In the genomic region with DNA sequence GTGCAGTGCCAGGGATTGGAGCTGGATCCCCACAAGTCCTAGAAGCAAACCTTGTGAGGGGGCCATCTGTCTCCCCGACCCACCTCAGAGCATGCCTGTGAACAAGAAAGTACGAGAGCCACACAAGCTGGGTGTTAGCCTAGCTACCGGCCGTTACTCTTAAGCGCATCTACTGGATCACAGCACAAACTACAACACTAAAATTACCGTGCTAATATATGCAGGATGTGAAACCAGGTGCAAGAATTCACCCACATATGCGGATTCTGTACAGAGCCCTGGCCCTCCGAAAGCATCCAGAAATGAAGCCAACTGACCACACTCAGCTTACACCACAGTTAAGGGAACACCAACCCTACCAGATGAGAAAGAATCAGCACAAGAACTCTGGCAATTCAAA, we compare ENCODE assay signal across 25 cellular contexts. TPM values are rescaled to one million over a fixed set of nuclear protein-coding genes. Genes with fewer than 3 reads are reported as not detected.
DNase-seq lines count a peak whose midpoint lies in the region; ATAC-seq and TF ChIP-seq lines count a peak whose summit lies in the region.
"Had no signal": no experiment of that assay in that cellular context is flagged by ENCODE, and none has a peak within 500 bp of the region (broad histone marks: within the 10 kb centered on the region; RNA-seq: fewer than 3 reads in every experiment).

No MANE protein-coding gene starts in this region.

- DNase-seq in GM12864 (ENCODE audit: low read depth) = peak; percentile 24
- DNase-seq in activated B cell treated with CpG ODN at 0.5 μM for 24 hours = no peak
- no peak for DNase-seq in activated naive CD8-positive, alpha-beta T cell treated with anti-CD3 and anti-CD28 coated beads, Interleukin-2, amount 50 U/mL, for 24 hours
- DNase-seq in A673 (ENCODE audit: low spot score) = no peak
- DNase-seq in dermis blood vessel endothelial cell = no peak
- DNase-seq in Right ventricle myocardium inferior (ENCODE audit: missing footprints) = no peak
- DNase-seq: ACHN; activated CD4-positive, CD25-positive, alpha-beta regulatory T cell; DMS53; HCEC 1CT; NCI-H1436; NCI-H774; nucleus accumbens; stimulated activated naive CD4-positive, alpha-beta T cell had no signal

- H3K27me3 Mint-ChIP-seq in activated B cell treated with CpG ODN at 0.5 μM for 24 hours = no peaks in the 10 kb centered on the region
- no peaks in the 10 kb centered on the region for H3K27me3 Mint-ChIP-seq in activated naive CD8-positive, alpha-beta T cell treated with anti-CD3 and anti-CD28 coated beads, Interleukin-2, amount 50 U/mL, for 24 hours
- H3K27me3 Mint-ChIP-seq: activated T-helper 17 cell treated with anti-CD3 and anti-CD28 coated beads, Interleukin-2, amount 50 U/mL, for 72 hours had no signal

- peak; percentile 66 for ATAC-seq in GM19467 (IDR thresholded peaks at IDR 0.05; ENCODE audit: unreplicated experiment)
- peak; percentile 99 for ATAC-seq in HG02885 (IDR thresholded peaks at IDR 0.05; ENCODE audit: poor library complexity, unreplicated experiment)
- ATAC-seq in activated B cell treated with CpG ODN at 0.5 μM for 24 hours (ENCODE audit: low read depth) = no peak
- ATAC-seq in activated naive CD8-positive, alpha-beta T cell treated with anti-CD3 and anti-CD28 coated beads, Interleukin-2, amount 50 U/mL, for 24 hours = no peak
- ATAC-seq in Right ventricle myocardium inferior = no peak
- ATAC-seq: activated T-helper 17 cell treated with anti-CD3 and anti-CD28 coated beads, Interleukin-2, amount 50 U/mL, for 72 hours; esophagus mucosa; left lobe of liver had no signal

- no peaks in the 10 kb centered on the region for H3K9me3 ChIP-seq in A673 (ENCODE audit: low read depth, low read length, poor library complexity, severe bottlenecking)
- H3K9me3 ChIP-seq: right atrium auricular region had no signal

- POLR2A ChIA-PET in activated B cell treated with CpG ODN at 0.5 μM for 24 hours (lab: Charles Lee) = interaction anchor here (0.9 to 1.2 kb wide), 2 partner anchors 19 to 78 kb away, joined by 3 to 4 read pairs; no protein-coding TSS in a partner anchor
- POLR2A ChIA-PET in A673 (lab: Charles Lee; ENCODE audit: low non-redundant PET) = no interaction called here

- no peaks in the 10 kb centered on the region for H3K36me3 ChIP-seq in A673 (ENCODE audit: insufficient read depth, low read length, poor library complexity, severe bottlenecking)
- H3K36me3 ChIP-seq: right atrium auricular region, tibial nerve had no signal

- TF ChIP-seq CTCF in GM12864 (IDR thresholded peaks at IDR 0.05; ENCODE audit: low read depth, low read length, missing control alignments) = peak; percentile 4
- TF ChIP-seq CTCF in activated B cell treated with CpG ODN at 0.5 μM for 24 hours (IDR thresholded peaks at IDR 0.05) = no peak
- TF ChIP-seq CTCF in A673 (conservative IDR thresholded peaks at IDR 0.05; ENCODE audit: low read depth, low read length) = no peak

- H3K27ac ChIP-seq in A673 (ENCODE audit: low read depth, low read length, poor library complexity, severe bottlenecking) = no peak overlapping the region
- H3K27ac ChIP-seq: right atrium auricular region, tibial nerve had no signal

- H3K9me3 Mint-ChIP-seq in activated B cell treated with CpG ODN at 0.5 μM for 24 hours = peaks cover 2% of the 10 kb centered on the region
- no peaks in the 10 kb centered on the region for H3K9me3 Mint-ChIP-seq in activated naive CD8-positive, alpha-beta T cell treated with anti-CD3 and anti-CD28 coated beads, Interleukin-2, amount 50 U/mL, for 24 hours
- H3K9me3 Mint-ChIP-seq: activated T-helper 17 cell treated with anti-CD3 and anti-CD28 coated beads, Interleukin-2, amount 50 U/mL, for 72 hours had no signal

- no peaks in the 10 kb centered on the region for H3K4me1 ChIP-seq in A673 (ENCODE audit: insufficient read depth, low read length, poor library complexity, severe bottlenecking)
- H3K4me1 ChIP-seq: right atrium auricular region, tibial nerve had no signal

- BruUV-seq in A673 (replicated peaks; lab: Mats Ljungman, UMichigan) = no TSS peak

- H3K27ac Mint-ChIP-seq in activated B cell treated with CpG ODN at 0.5 μM for 24 hours = no peak overlapping the region
- no peak overlapping the region for H3K27ac Mint-ChIP-seq in activated naive CD8-positive, alpha-beta T cell treated with anti-CD3 and anti-CD28 coated beads, Interleukin-2, amount 50 U/mL, for 24 hours
- H3K27ac Mint-ChIP-seq: activated T-helper 17 cell treated with anti-CD3 and anti-CD28 coated beads, Interleukin-2, amount 50 U/mL, for 72 hours had no signal

- H3K4me3 Mint-ChIP-seq in activated B cell treated with CpG ODN at 0.5 μM for 24 hours = peak overlapping the region; percentile 24
- H3K4me3 Mint-ChIP-seq in activated naive CD8-positive, alpha-beta T cell treated with anti-CD3 and anti-CD28 coated beads, Interleukin-2, amount 50 U/mL, for 24 hours = no peak overlapping the region
- H3K4me3 Mint-ChIP-seq: activated T-helper 17 cell treated with anti-CD3 and anti-CD28 coated beads, Interleukin-2, amount 50 U/mL, for 72 hours had no signal

- H3K27me3 ChIP-seq in A673 (replicated peaks; ENCODE audit: insufficient read depth, low read depth, low read length, poor library complexity) = peaks cover 6% of the 10 kb centered on the region
- H3K27me3 ChIP-seq: right atrium auricular region, tibial nerve had no signal

- CTCF ChIA-PET in activated B cell treated with CpG ODN at 0.5 μM for 24 hours (lab: Charles Lee) = interaction anchor here (1.5 to 1.8 kb wide), 3 partner anchors 19 to 50 kb away, joined by 3 to 11 read pairs (median 5); no protein-coding TSS in a partner anchor
- CTCF ChIA-PET in A673 (lab: Charles Lee) = no interaction called here

- no peaks in the 10 kb centered on the region for H3K36me3 Mint-ChIP-seq in activated B cell treated with CpG ODN at 0.5 μM for 24 hours (ENCODE audit: low read depth)
- no peaks in the 10 kb centered on the region for H3K36me3 Mint-ChIP-seq in activated naive CD8-positive, alpha-beta T cell treated with anti-CD3 and anti-CD28 coated beads, Interleukin-2, amount 50 U/mL, for 24 hours (ENCODE audit: low read depth)

- peaks cover 10% of the 10 kb centered on the region for H3K4me1 Mint-ChIP-seq in activated B cell treated with CpG ODN at 0.5 μM for 24 hours
- H3K4me1 Mint-ChIP-seq in activated naive CD8-positive, alpha-beta T cell treated with anti-CD3 and anti-CD28 coated beads, Interleukin-2, amount 50 U/mL, for 24 hours = peaks cover 1% of the 10 kb centered on the region
- H3K4me1 Mint-ChIP-seq: activated T-helper 17 cell treated with anti-CD3 and anti-CD28 coated beads, Interleukin-2, amount 50 U/mL, for 72 hours had no signal

- no peak overlapping the region for H3K4me3 ChIP-seq in GM12864 (ENCODE audit: low read depth, low read length)
- no peak overlapping the region for H3K4me3 ChIP-seq in A673 (ENCODE audit: low read depth, low read length, poor library complexity, severe bottlenecking)
- H3K4me3 ChIP-seq: right atrium auricular region, tibial nerve had no signal

- intact Hi-C loops in activated B cell treated with CpG ODN at 0.5 μM for 24 hours (cut with micrococcal nuclease) = loop anchor here (2.0 kb wide), 1 partner anchor 16 kb away; no protein-coding TSS in a partner anchor
- intact Hi-C loops in A673 (cut with micrococcal nuclease; ENCODE audit: unreplicated experiment) = no loop called here
- intact Hi-C loops in Right ventricle myocardium inferior (cut with DNase I) = no loop called here

RNA-seq across cellular contexts. Expression of a gene that starts 16.0 kb away (rescaled TPM):
- total RNA-seq in activated B cell treated with CpG ODN at 0.5 μM for 24 hours (not detected in 2 replicates), A673 (2021) (not detected in 2 replicates), dermis blood vessel endothelial cell (not detected in 2 replicates), Right ventricle myocardium inferior (not detected)
- total RNA-seq: activated CD8-positive, alpha-beta memory T cell treated with anti-CD3 and anti-CD28 coated beads for 36 hours; activated T-helper 17 cell treated with anti-CD3 and anti-CD28 coated beads, Interleukin-2, amount 50 U/mL, for 72 hours; esophagus mucosa; glomerular endothelial cell; right atrium auricular region; SK-MEL-5; T-helper 2 cell treated with Interferon-gamma antibody and Interleukin-4, amounts not matched to agents 100 ng/mL and 5 ng/mL, for 36 hours had no signal

RNA-seq across cellular contexts. Expression of a gene that starts 37.5 kb away (rescaled TPM):
- total RNA-seq in activated B cell treated with CpG ODN at 0.5 μM for 24 hours = not detected in 2 replicates
- total RNA-seq in A673 (2021) = not detected in 2 replicates
- not detected in 2 replicates for total RNA-seq in dermis blood vessel endothelial cell
- not detected for total RNA-seq in Right ventricle myocardium inferior
- total RNA-seq: activated CD8-positive, alpha-beta memory T cell treated with anti-CD3 and anti-CD28 coated beads for 36 hours; activated T-helper 17 cell treated with anti-CD3 and anti-CD28 coated beads, Interleukin-2, amount 50 U/mL, for 72 hours; esophagus mucosa; SK-MEL-5; T-helper 2 cell treated with Interferon-gamma antibody and Interleukin-4, amounts not matched to agents 100 ng/mL and 5 ng/mL, for 36 hours had no signal

Comparison
In these comparisons a context has a peak if more than half of its experiments do, and no peak if none do; other contexts are left out.
1. ATAC-seq: peak in GM19467 (single experiment) and HG02885 (single experiment); none in activated B cell treated with CpG ODN at 0.5 μM for 24 hours (single experiment), activated naive CD8-positive, alpha-beta T cell treated with anti-CD3 and anti-CD28 coated beads, Interleukin-2, amount 50 U/mL, for 24 hours (single experiment) and Right ventricle myocardium inferior (single experiment).